10 cellular contexts compared by ENCODE assay signal in genomic region chr22:20207277-20208025, GRCh38. TPM values are rescaled to one million over a fixed set of nuclear protein-coding genes. Genes with fewer than 3 reads are reported as not detected.
DNase-seq lines count a peak whose midpoint lies in the region; ATAC-seq, FAIRE-seq and TF ChIP-seq lines count a peak whose summit lies in the region.
"Had no signal": no experiment of that assay in that cellular context is flagged by ENCODE, and none has a peak within 500 bp of the region (broad histone marks: within the 10 kb centered on the region; RNA-seq: fewer than 3 reads in every experiment).

No MANE protein-coding gene starts in this region.

- H3K36me3 ChIP-seq in endothelial cell of umbilical vein (ENCODE audit: control insufficient read depth in 2 of 2, extremely low read depth in 1 of 2, insufficient read depth in 2 of 2, low read length in 2 of 2), result no peaks in the 10 kb centered on the region
- H3K36me3 ChIP-seq: cardiac muscle cell had no signal

- H4K20me1 ChIP-seq in H9 (ENCODE audit: control insufficient read depth, insufficient read depth, insufficient read length), result no peaks in the 10 kb centered on the region
- no peaks in the 10 kb centered on the region for H4K20me1 ChIP-seq in endothelial cell of umbilical vein (replicated peaks; ENCODE audit: control insufficient read depth, extremely low read depth, insufficient read depth, low read length)

- H4K8ac ChIP-seq in H9 (replicated peaks; ENCODE audit: insufficient read length, low read depth, low read length), result no peak overlapping the region

- WGBS in H9 (ENCODE audit: extremely low coverage, insufficient read length, low lambda C conversion rate), result no CpG with 5 or more reads among the region's 11 CpGs

- ATAC-seq in GM21515 (IDR thresholded peaks at IDR 0.05; ENCODE audit: unreplicated experiment), result no peak

- intact Hi-C loops in endothelial cell of umbilical vein (cut with micrococcal nuclease), result loop anchor here (5.0 kb wide), 1 partner anchor 50 kb away; no protein-coding TSS in a partner anchor

- no peak overlapping the region for H2BK5ac ChIP-seq in H9 (ENCODE audit: insufficient read length, low read length)

- H3K9me1 ChIP-seq in endothelial cell of umbilical vein (replicated peaks; ENCODE audit: control insufficient read depth, extremely low read depth, insufficient read depth, low read length), result no peaks in the 10 kb centered on the region

- H3K4me2 ChIP-seq in H9 (ENCODE audit: insufficient read depth, insufficient read length, low read length) (no peak overlapping the region), endothelial cell of umbilical vein (ENCODE audit: insufficient read depth, low read length) (peak overlapping the region; percentile 53)

- peaks cover 24 to 46% of the 10 kb centered on the region in 2 experiments for H3K4me1 Mint-ChIP-seq in H9

- no peak overlapping the region for H3K4ac ChIP-seq in H9 (ENCODE audit: low read depth, low read length)

- H4K91ac ChIP-seq in H9 (ENCODE audit: insufficient read length, low read depth, low read length), result no peak overlapping the region

- DNase-seq in H9 (no peak), RWPE1 (ENCODE audit: low spot score) (no peak), endothelial cell of umbilical vein (ENCODE audit: low read depth, low spot score) (no peak), NCI-H510A treated with DMSO at 0.1 percent for 48 hours (lab: John Stamatoyannopoulos, UW) (no peak), NCI-H2196 (lab: John Stamatoyannopoulos, UW; ENCODE audit: unreplicated experiment) (no peak)
- DNase-seq: NCI-H1105 treated with DMSO at 0.1 percent for 48 hours had no signal

- H3K36me3 Mint-ChIP-seq in H9 (ENCODE audit: insufficient read depth in 1 of 3, low read depth in 3 of 3), result no peaks in the 10 kb centered on the region

- H3K18ac ChIP-seq in H9 (ENCODE audit: insufficient read length, low read depth, low read length), result no peak overlapping the region

- H2BK20ac ChIP-seq in H9 (ENCODE audit: low read depth, low read length, poor library complexity, severe bottlenecking), result no peak overlapping the region

- no peak overlapping the region for H3K56ac ChIP-seq in H9 (ENCODE audit: insufficient read length, low read depth, low read length)

- no peaks in the 10 kb centered on the region for H3K79me1 ChIP-seq in H9 (ENCODE audit: insufficient read depth, low read depth, low read length, poor library complexity, severe bottlenecking)

- H3K27ac ChIP-seq in H9 (ENCODE audit: insufficient read length, low read depth, low read length) (no peak overlapping the region), RWPE1 (peak overlapping the region; percentile 79), endothelial cell of umbilical vein (ENCODE audit: insufficient read depth, low read depth, low read length) (no peak overlapping the region), skin epidermis (peak overlapping the region in 15 of 21 experiments; percentile 17 to 95 (median 86))
- H3K27ac ChIP-seq: cardiac muscle cell had no signal

- no peak overlapping the region for H2AK5ac ChIP-seq in H9 (ENCODE audit: insufficient read length, low read length)

- H3K14ac ChIP-seq in H9 (ENCODE audit: insufficient read depth, low read length), result no peak overlapping the region; the same call in 1 of the 2 replicates

- H2BK15ac ChIP-seq in H9 (ENCODE audit: low read depth, low read length), result no peak overlapping the region

- H3K27me3 ChIP-seq in H9 (ENCODE audit: insufficient read depth, low read length) (no peaks in the 10 kb centered on the region), endothelial cell of umbilical vein (ENCODE audit: control insufficient read depth in 2 of 2, insufficient read depth in 2 of 2, low read length in 2 of 2) (no peaks in the 10 kb centered on the region)
- H3K27me3 ChIP-seq: cardiac muscle cell had no signal

- peak overlapping the region in 1 of 3 experiments; percentile 75 for H3K4me3 ChIP-seq in endothelial cell of umbilical vein (replicated peaks in 1 of 3; ENCODE audit: insufficient read depth in 1 of 3, low read depth in 1 of 3, low read length in 3 of 3)
- peak overlapping the region in 6 of 7 experiments; percentile 39 to 76 (median 58) for H3K4me3 ChIP-seq in skin epidermis

- no peak overlapping the region for H4K5ac ChIP-seq in H9 (ENCODE audit: insufficient read length, low read depth, low read length)

- H2AFZ ChIP-seq in H9 (ENCODE audit: low read length), result no peak overlapping the region
- no peak overlapping the region for H2AFZ ChIP-seq in endothelial cell of umbilical vein (ENCODE audit: low read depth, low read length)

- no peaks in the 10 kb centered on the region for H3K9me3 Mint-ChIP-seq in H9

- no peak overlapping the region for H3T11ph ChIP-seq in H9 (ENCODE audit: low read length)

- H3K23me2 ChIP-seq in H9 (ENCODE audit: insufficient read length, low read depth, low read length, poor library complexity, severe bottlenecking), result no peaks in the 10 kb centered on the region

- no peaks in the 10 kb centered on the region; the same call in 1 of the 2 replicates for H3K27me3 Mint-ChIP-seq in H9 (ENCODE audit: low read depth)

- H3K9ac ChIP-seq in H9 (ENCODE audit: extremely low read depth, insufficient read length, low read length) (no peak overlapping the region), endothelial cell of umbilical vein (replicated peaks; ENCODE audit: extremely low read depth, insufficient read depth, low read length) (no peak overlapping the region)

- CTCF ChIA-PET in RWPE1 (lab: Yijun Ruan, JAX) (no interaction called here), endothelial cell of umbilical vein (lab: Charles Lee) (no interaction called here)

- dilution Hi-C loops in endothelial cell of umbilical vein (cut with MboI; ENCODE audit: extremely low pct_ligation_motif_present, low sequenced_read_pairs), result no loop called here

- POLR2A ChIA-PET in RWPE1 (lab: Yijun Ruan, JAX; ENCODE audit: low non-redundant PET) (no interaction called here), endothelial cell of umbilical vein (lab: Charles Lee) (no interaction called here)

- H2BK120ac ChIP-seq in H9 (ENCODE audit: low read depth, low read length, poor library complexity, severe bottlenecking), result no peak overlapping the region

- FAIRE-seq in endothelial cell of umbilical vein (lab: Jason Lieb, UNC), result no peak
- FAIRE-seq: GM18507 had no signal

- H3K4me3 Mint-ChIP-seq in H9, result no peak overlapping the region

- H2BK12ac ChIP-seq in H9 (ENCODE audit: insufficient read length, low read depth, low read length), result no peak overlapping the region

- BruUV-seq in endothelial cell of umbilical vein (replicated peaks; lab: Mats Ljungman, UMichigan), result no TSS peak

- no peak for TF ChIP-seq POLR2A in endothelial cell of umbilical vein (IDR thresholded peaks at IDR 0.05; ENCODE audit: low read depth, low read length)

- TF ChIP-seq CTCF in H9 (conservative IDR thresholded peaks at IDR 0.05) (no peak), RWPE1 (conservative IDR thresholded peaks at IDR 0.05; ENCODE audit: low read depth) (no peak), endothelial cell of umbilical vein (IDR thresholded peaks at IDR 0.05; ENCODE audit: extremely low read depth in 1 of 2, insufficient read depth in 1 of 2, low read depth in 1 of 2, low read length in 2 of 2) (no peak)

- H3K4me1 ChIP-seq in H9 (ENCODE audit: insufficient read depth, low read length) (no peaks in the 10 kb centered on the region; the same call in 1 of the 2 replicates), endothelial cell of umbilical vein (ENCODE audit: control insufficient read depth, extremely low read depth, insufficient read depth, low read length) (peaks cover 35% of the 10 kb centered on the region)

- no peak overlapping the region for H3K23ac ChIP-seq in H9 (ENCODE audit: insufficient read length, low read depth, low read length)

- H3K27ac Mint-ChIP-seq in H9, result peak overlapping the region in 2 of 3 experiments; percentile 61 to 62; a peak in 2 of 7 replicates

- H3K79me2 ChIP-seq in H9 (ENCODE audit: insufficient read depth, low read length) (no peaks in the 10 kb centered on the region), endothelial cell of umbilical vein (ENCODE audit: control insufficient read depth, insufficient read depth, low read length) (peaks cover 2% of the 10 kb centered on the region)

- no peaks in the 10 kb centered on the region for H3K9me3 ChIP-seq in H9 (ENCODE audit: control insufficient read depth, low read depth, low read length)
- H3K9me3 ChIP-seq in endothelial cell of umbilical vein (replicated peaks; ENCODE audit: control insufficient read depth, insufficient read depth, low read length), result no peaks in the 10 kb centered on the region

TF ChIP-seq in endothelial cell of umbilical vein, 7 proteins besides CTCF, POLR2A, EP300 and RAD21:
- TF ChIP-seq EZH2 (IDR thresholded peaks at IDR 0.05; ENCODE audit: borderline replicate concordance, low read depth, low read length, severe bottlenecking) (no peak), POLR2AphosphoS5 (IDR thresholded peaks at IDR 0.05; ENCODE audit: insufficient read depth, low read depth, low read length) (no peak), JUN (IDR thresholded peaks at IDR 0.05; ENCODE audit: borderline replicate concordance, insufficient read depth, insufficient read length, low read depth) (no peak), MAX (IDR thresholded peaks at IDR 0.05; ENCODE audit: insufficient read depth, insufficient read length) (no peak), MYC (IDR thresholded peaks at IDR 0.05; ENCODE audit: low read depth, low read length) (no peak), FOS (IDR thresholded peaks at IDR 0.05; ENCODE audit: borderline replicate concordance, insufficient read depth, low read length) (no peak), GATA2 (IDR thresholded peaks at IDR 0.05; ENCODE audit: insufficient read depth, insufficient read length, low read depth, low read length) (no peak)
TF ChIP-seq in endothelial cell of umbilical vein: peak in this region for 0.

RNA-seq across cellular contexts. Expression of gene CCDC188, which starts 56.6 kb away (rescaled TPM):
- total RNA-seq in H9 (2021) (not detected in 2 replicates), endothelial cell of umbilical vein (9.4 and 11.6 TPM in 2 replicates)
- polyA plus RNA-seq in endothelial cell of umbilical vein, result 9.8 and 10.5 TPM in 2 replicates
- 2.9 and 5.7 TPM in 2 replicates for polyA plus RNA-seq in endothelial cell of umbilical vein (2011; cell fraction: cytosol; rRNA removed)
- polyA plus RNA-seq in endothelial cell of umbilical vein (2011; cell fraction: nucleus; rRNA removed), result 36.3 and 42.6 TPM in 2 replicates
- 5.0 and 8.4 TPM in 2 replicates for polyA plus RNA-seq in endothelial cell of umbilical vein (2012)
- polyA minus RNA-seq in endothelial cell of umbilical vein, result 2.0 and 6.2 TPM in 2 replicates
- not detected for polyA minus RNA-seq in endothelial cell of umbilical vein (2011; cell fraction: cytosol; rRNA and poly(A)+ RNA removed)
- 3.1 and 4.8 TPM in 2 replicates for polyA minus RNA-seq in endothelial cell of umbilical vein (2011; cell fraction: nucleus; rRNA and poly(A)+ RNA removed)
- total RNA-seq: cardiac muscle cell had no signal
- polyA plus RNA-seq: cardiac muscle cell had no signal

Comparison
In these comparisons a context has a peak if more than half of its experiments do, and no peak if none do; other contexts are left out.
1. H3K27ac ChIP-seq: peak in RWPE1 (single experiment) and skin epidermis (15 of 21); none in H9 (single experiment) and endothelial cell of umbilical vein (single experiment).